19 cellular contexts compared by ENCODE assay signal in the genomic region with DNA sequence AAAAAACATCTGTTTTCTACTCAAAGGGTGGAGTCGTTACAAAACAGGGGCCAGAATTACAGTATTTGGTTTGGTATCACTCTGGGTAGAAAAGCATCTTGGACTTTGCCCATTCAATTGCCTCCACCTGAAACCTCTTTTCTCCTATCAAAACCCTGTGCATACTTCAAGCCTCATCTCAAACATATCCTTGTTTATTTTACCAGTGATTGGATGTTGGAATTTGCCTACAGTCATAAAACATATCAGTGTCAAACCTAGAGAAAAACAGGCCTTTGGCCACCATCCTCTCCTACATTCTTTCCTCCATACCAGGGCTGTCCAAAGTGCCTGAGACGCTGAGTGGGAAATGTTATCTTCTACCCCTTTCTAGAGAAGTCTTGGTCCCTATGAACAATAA.
"Had no signal": no experiment of that assay in that cellular context is flagged by ENCODE, and none has a peak within 500 bp of the region (broad histone marks: within the 10 kb centered on the region; RNA-seq: fewer than 3 reads in every experiment).

No MANE protein-coding gene starts in this region.

- H3K4me3 ChIP-seq: gastroesophageal sphincter, heart left ventricle, neural progenitor cell, ovary, right lobe of liver, smooth muscle cell, testis had no signal

- H3K27ac ChIP-seq: gastroesophageal sphincter, heart left ventricle, neural progenitor cell, ovary, right lobe of liver, testis had no signal

- FAIRE-seq: colon, TTC549 had no signal

- H3K36me3 ChIP-seq: gastroesophageal sphincter, heart left ventricle, neural progenitor cell, ovary, right lobe of liver had no signal

- H3K4me1 ChIP-seq: gastroesophageal sphincter, neural progenitor cell, testis had no signal

- H2AFZ ChIP-seq: neural progenitor cell had no signal

- H3K27me3 ChIP-seq: gastroesophageal sphincter, heart left ventricle, neural progenitor cell, ovary, right lobe of liver, testis had no signal

- H3K9me3 ChIP-seq: gastroesophageal sphincter, heart left ventricle, ovary, right lobe of liver, testis had no signal

- H3K4me2 ChIP-seq: neural progenitor cell, smooth muscle cell had no signal

- DNase-seq: activated CD4-positive, alpha-beta memory T cell treated with anti-CD3 and anti-CD28 coated beads for 36 hours; activated CD8-positive, alpha-beta memory T cell treated with anti-CD3 and anti-CD28 coated beads, Interleukin-2, amount 10 ng/mL, durations not matched to agents 7 days and 5 days; activated naive CD4-positive, alpha-beta T cell; activated naive CD8-positive, alpha-beta T cell treated with anti-CD3 and anti-CD28 coated beads, Interleukin-2, amount 10 ng/mL, durations not matched to agents 7 days and 5 days; central memory CD4-positive, alpha-beta T cell; heart left ventricle; immature natural killer cell; kidney glomerular epithelial cell; left ventricle myocardium superior; naive thymus-derived CD4-positive, alpha-beta T cell; ovary; right lobe of liver; stimulated activated CD4-positive, alpha-beta T cell treated with anti-CD3 and anti-CD28 coated beads, Interleukin-4, amount 100 ng/mL, for 24 hours; testis had no signal
